Comparison of ENCODE assay signal across 18 cellular contexts in genomic region chr20:24106155-24106800, GRCh38.
DNase-seq lines count a peak whose midpoint lies in the region; ATAC-seq, FAIRE-seq and TF ChIP-seq lines count a peak whose summit lies in the region.
"Had no signal": no experiment of that assay in that cellular context is flagged by ENCODE, and none has a peak within 500 bp of the region (broad histone marks: within the 10 kb centered on the region; RNA-seq: fewer than 3 reads in every experiment).

No MANE protein-coding gene starts in this region.

- no peak overlapping the region for H3K4me2 ChIP-seq in HepG2 (ENCODE audit: low read depth, low read length)

- no peak for DNase-seq in HepG2 (ENCODE audit: low spot score)
- no peak for DNase-seq in right lobe of liver
- peak; percentile 83 for DNase-seq in bronchial epithelial cell (ENCODE audit: low read depth)
- peak in 1 of 2 donors; percentile 54 for DNase-seq in foreskin keratinocyte
- DNase-seq in retina, result peak; percentile 24
- no peak for DNase-seq in hypothalamus (lab: John Stamatoyannopoulos, UW)
- no peak for DNase-seq in stimulated activated CD4-positive, alpha-beta T cell treated with anti-CD3 and anti-CD28 coated beads, Interleukin-12 subunit alpha, Interleukin-12 subunit beta, amount 100 ng/mL, for 4 hours
- no peak for DNase-seq in uterus
- DNase-seq: 8988T; CD4-positive, alpha-beta memory T cell; DMS153; DND-41; GF-D8 had no signal

- TF ChIP-seq RAD21 in HepG2 (CRISPR knock-in tag; IDR thresholded peaks at IDR 0.05), result no peak

- H3K9me3 ChIP-seq in HepG2 (ENCODE audit: low read length), result no peaks in the 10 kb centered on the region
- H3K9me3 ChIP-seq in right lobe of liver, result no peaks in the 10 kb centered on the region
- H3K9me3 ChIP-seq in uterus, result no peaks in the 10 kb centered on the region

- FAIRE-seq in HepG2 (lab: Jason Lieb, UNC) (peak; percentile 8), bronchial epithelial cell (lab: Jason Lieb, UNC) (no peak)
- FAIRE-seq: D721Med, H1 had no signal

- TF ChIP-seq CTCF in HepG2 (CRISPR knock-in tag; IDR thresholded peaks at IDR 0.05) (no peak), right lobe of liver (IDR thresholded peaks at IDR 0.05) (no peak), bronchial epithelial cell (IDR thresholded peaks at IDR 0.05; ENCODE audit: insufficient read depth, low read length, severe bottlenecking) (no peak), foreskin keratinocyte (conservative IDR thresholded peaks at IDR 0.05) (no peak), uterus (IDR thresholded peaks at IDR 0.05) (no peak)

- in situ Hi-C loops in HepG2 (cut with HindIII; ENCODE audit: extremely low pct_ligation_motif_present, low pct_unique_long_range_greater_than_20kb), result no loop called here

- WGBS in HepG2 (ENCODE audit: low lambda C conversion rate), result 16% methylated on average over 4 of the region's 4 CpGs
- WGBS in right lobe of liver (ENCODE audit: insufficient coverage, low coverage, low lambda C conversion rate, missing lambda C conversion rate), result 47% methylated on average over 4 of the region's 4 CpGs

- no peaks in the 10 kb centered on the region for H4K20me1 ChIP-seq in HepG2 (ENCODE audit: insufficient read depth, low read length)

- CTCF ChIA-PET in HepG2 (lab: Yijun Ruan, JAX; ENCODE audit: low intra/inter-chr PET ratio, low total read pairs), result no interaction called here

- H3K9ac ChIP-seq in HepG2 (ENCODE audit: insufficient read depth, low read depth, low read length), result no peak overlapping the region

- POLR2A ChIA-PET in HepG2 (lab: Yijun Ruan, JAX), result no interaction called here

- ATAC-seq in HepG2 (no peak), right lobe of liver (no peak), foreskin keratinocyte (peak; percentile 29)
- ATAC-seq: HCT116 had no signal

- H2AFZ ChIP-seq in HepG2 (ENCODE audit: low read length), result no peak overlapping the region

- TF ChIP-seq EP300 in HepG2 (IDR thresholded peaks at IDR 0.05; ENCODE audit: low read depth in 2 of 2, low read length in 2 of 2) (no peak), HepG2 (CRISPR knock-in tag; IDR thresholded peaks at IDR 0.05; ENCODE audit: borderline replicate concordance) (no peak)

- no TSS peak for BruUV-seq in HepG2 (replicated peaks; lab: Mats Ljungman, UMichigan)

- no peak for TF ChIP-seq POLR2A in HepG2 (IDR thresholded peaks at IDR 0.05; ENCODE audit: insufficient read depth in 1 of 2, low read depth in 2 of 2, low read length in 2 of 2)
- no peak for TF ChIP-seq POLR2A in right lobe of liver (IDR thresholded peaks at IDR 0.05)
- no peak for TF ChIP-seq POLR2A in uterus (IDR thresholded peaks at IDR 0.05)

- H3K27me3 ChIP-seq in HepG2 (ENCODE audit: control insufficient read depth in 1 of 2, insufficient read depth in 2 of 2, low read length in 2 of 2) (no peaks in the 10 kb centered on the region), right lobe of liver (no peaks in the 10 kb centered on the region), bronchial epithelial cell (ENCODE audit: control insufficient read depth, insufficient read depth, low read length) (no peaks in the 10 kb centered on the region), foreskin keratinocyte (no peaks in the 10 kb centered on the region), uterus (no peaks in the 10 kb centered on the region)

- no peaks in the 10 kb centered on the region for H3K4me1 ChIP-seq in HepG2 (ENCODE audit: insufficient read depth, low read length)
- peaks cover 0 to 26% (median 3%) of the 10 kb centered on the region in 4 donors for H3K4me1 ChIP-seq in right lobe of liver
- H3K4me1 ChIP-seq in foreskin keratinocyte, result peaks cover 25% of the 10 kb centered on the region
- no peaks in the 10 kb centered on the region for H3K4me1 ChIP-seq in uterus

- no peaks in the 10 kb centered on the region for H3K79me2 ChIP-seq in HepG2 (ENCODE audit: insufficient read depth, low read length)

- H3K27ac ChIP-seq in HepG2 (ENCODE audit: extremely low read length, insufficient read depth, low read length) (no peak overlapping the region), right lobe of liver (no peak overlapping the region), foreskin keratinocyte (no peak overlapping the region), uterus (no peak overlapping the region)
- H3K27ac ChIP-seq: C4-2B, HL-60 had no signal

- H3K36me3 ChIP-seq in HepG2 (replicated peaks in 1 of 2; ENCODE audit: control insufficient read depth in 1 of 2, insufficient read depth in 2 of 2, low read length in 2 of 2), result no peaks in the 10 kb centered on the region
- H3K36me3 ChIP-seq in right lobe of liver, result no peaks in the 10 kb centered on the region
- H3K36me3 ChIP-seq in bronchial epithelial cell (ENCODE audit: control insufficient read depth, insufficient read depth, low read length), result no peaks in the 10 kb centered on the region
- H3K36me3 ChIP-seq in uterus, result no peaks in the 10 kb centered on the region

- no peak overlapping the region for H3K4me3 ChIP-seq in HepG2 (replicated peaks in 1 of 3; ENCODE audit: insufficient read depth in 1 of 3, low read depth in 2 of 3, low read length in 3 of 3)
- no peak overlapping the region for H3K4me3 ChIP-seq in right lobe of liver
- no peak overlapping the region for H3K4me3 ChIP-seq in bronchial epithelial cell (ENCODE audit: low read depth, low read length)
- no peak overlapping the region for H3K4me3 ChIP-seq in uterus

- intact Hi-C loops in HepG2 (cut with micrococcal nuclease; ENCODE audit: unreplicated experiment) (no loop called here), right lobe of liver (cut with DNase I) (no loop called here), uterus (cut with DNase I; ENCODE audit: low total_unique reads) (no loop called here)

TF ChIP-seq in HepG2, 621 proteins besides CTCF, POLR2A, EP300 and RAD21:
- TF ChIP-seq PAX8 (CRISPR knock-in tag; IDR thresholded peaks at IDR 0.05; ENCODE audit: borderline replicate concordance), result no peak
- TF ChIP-seq ELK4 (CRISPR knock-in tag; IDR thresholded peaks at IDR 0.05; ENCODE audit: borderline replicate concordance), result no peak
- no peak for TF ChIP-seq ZNF768 (CRISPR knock-in tag; IDR thresholded peaks at IDR 0.05)
- TF ChIP-seq ZNF678 (CRISPR knock-in tag; IDR thresholded peaks at IDR 0.05), result no peak
- TF ChIP-seq ATAD3A (CRISPR knock-in tag; IDR thresholded peaks at IDR 0.05), result no peak
- no peak for TF ChIP-seq DBP (CRISPR knock-in tag; IDR thresholded peaks at IDR 0.05; ENCODE audit: not compliant biosample characterization)
- no peak for TF ChIP-seq ZFP91 (CRISPR knock-in tag; IDR thresholded peaks at IDR 0.05; ENCODE audit: borderline replicate concordance)
- TF ChIP-seq SMYD3 (CRISPR knock-in tag; IDR thresholded peaks at IDR 0.05), result no peak
- TF ChIP-seq KDM4B (CRISPR knock-in tag; IDR thresholded peaks at IDR 0.05), result no peak
- TF ChIP-seq PBX2 (CRISPR knock-in tag; IDR thresholded peaks at IDR 0.05), result no peak
- no peak for TF ChIP-seq ZBTB42 (CRISPR knock-in tag; IDR thresholded peaks at IDR 0.05)
- no peak for TF ChIP-seq ZNF777 (CRISPR knock-in tag; IDR thresholded peaks at IDR 0.05)
- no peak for TF ChIP-seq REXO4 (CRISPR knock-in tag; IDR thresholded peaks at IDR 0.05; ENCODE audit: borderline replicate concordance)
- TF ChIP-seq ZNF33B (CRISPR knock-in tag; IDR thresholded peaks at IDR 0.05), result no peak
- no peak for TF ChIP-seq ZFP62 (CRISPR knock-in tag; IDR thresholded peaks at IDR 0.05)

Comparison
In these comparisons a context has a peak if more than half of its experiments do, and no peak if none do; other contexts are left out.
1. DNase-seq: peak in bronchial epithelial cell (single experiment) and retina (single experiment); none in HepG2 (single experiment), right lobe of liver (0 of 3), hypothalamus (0 of 51), stimulated activated CD4-positive, alpha-beta T cell treated with anti-CD3 and anti-CD28 coated beads, Interleukin-12 subunit alpha, Interleukin-12 subunit beta, amount 100 ng/mL, for 4 hours (single experiment) and uterus (0 of 2).